Comparison of ENCODE assay signal across 8 cellular contexts in the genomic region with DNA sequence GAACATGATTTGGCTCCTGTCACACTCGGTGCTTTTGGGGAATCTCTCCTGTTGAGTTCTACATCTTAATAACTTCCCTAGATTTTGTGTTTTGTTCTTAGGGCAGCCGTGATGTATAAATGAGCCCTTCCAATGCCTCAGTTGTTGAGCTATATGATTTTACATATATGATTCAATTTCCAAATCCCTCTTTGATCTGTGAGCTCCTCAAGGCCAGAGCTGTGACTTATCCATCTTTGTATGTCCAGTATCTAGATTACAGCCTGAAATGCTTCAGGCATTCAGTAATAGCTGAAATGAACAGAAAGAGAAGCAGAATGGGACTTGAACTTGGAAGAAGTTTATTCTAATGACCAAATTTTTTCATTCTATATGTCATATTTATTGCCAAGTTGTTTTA. TPM values are rescaled to one million over a fixed set of nuclear protein-coding genes. Genes with fewer than 3 reads are reported as not detected.
DNase-seq lines count a peak whose midpoint lies in the region; ATAC-seq and TF ChIP-seq lines count a peak whose summit lies in the region.

No MANE protein-coding gene starts in this region.

- H3K27me3 ChIP-seq in BJ (ENCODE audit: control insufficient read depth, insufficient read depth, low read length) = no peaks in the 10 kb centered on the region
- H3K27me3 ChIP-seq in lower lobe of right lung (ENCODE audit: low read depth) = no peaks in the 10 kb centered on the region

- no peaks in the 10 kb centered on the region for H3K9me3 Mint-ChIP-seq in activated naive CD4-positive, alpha-beta T cell treated with anti-CD3 and anti-CD28 coated beads, Interleukin-2, amount 50 U/mL, for 72 hours

- intact Hi-C loops in lower lobe of right lung (cut with DNase I) (no loop called here), left colon (cut with DNase I, micrococcal nuclease) (no loop called here), posterior cingulate gyrus (cut with DNase I) (no loop called here)

- peak overlapping the region; percentile 41 to 74 for H3K27ac Mint-ChIP-seq in activated naive CD4-positive, alpha-beta T cell treated with anti-CD3 and anti-CD28 coated beads, Interleukin-2, amount 50 U/mL, for 72 hours

- H3K36me3 ChIP-seq in BJ (ENCODE audit: control insufficient read depth, insufficient read depth, low read length) (no peaks in the 10 kb centered on the region), lower lobe of right lung (no peaks in the 10 kb centered on the region)

- no peaks in the 10 kb centered on the region for H3K9me3 ChIP-seq in lower lobe of right lung

- no peak for DNase-seq in BJ (ENCODE audit: low read depth)
- no peak for DNase-seq in activated naive CD4-positive, alpha-beta T cell treated with anti-CD3 and anti-CD28 coated beads, Interleukin-2, amount 50 U/mL, for 72 hours (ENCODE audit: low spot score in 2 of 2)
- DNase-seq in lower lobe of right lung = no peak
- no peak for DNase-seq in left colon
- no peak for DNase-seq in A172 (ENCODE audit: low spot score)
- DNase-seq in stimulated activated naive CD4-positive, alpha-beta T cell treated with Interleukin-2 at 50 U/mL for 16 hours (lab: John Stamatoyannopoulos, UW) = no peak
- no peak for DNase-seq in posterior cingulate gyrus

- no peaks in the 10 kb centered on the region for H3K36me3 Mint-ChIP-seq in activated naive CD4-positive, alpha-beta T cell treated with anti-CD3 and anti-CD28 coated beads, Interleukin-2, amount 50 U/mL, for 72 hours

- TF ChIP-seq CTCF in BJ (IDR thresholded peaks at IDR 0.05; ENCODE audit: insufficient read depth, low read depth, low read length) (no peak), lower lobe of right lung (IDR thresholded peaks at IDR 0.05) (no peak)

- POLR2A ChIA-PET in BJ (lab: Charles Lee) = no interaction called here

- H3K4me3 ChIP-seq in BJ (ENCODE audit: low read depth, low read length) (peak overlapping the region; percentile 18; the same call in 1 of the 2 replicates), lower lobe of right lung (peak overlapping the region; percentile 49)

- ATAC-seq in GM21825 (IDR thresholded peaks at IDR 0.05; ENCODE audit: unreplicated experiment) (peak; percentile 7), lower lobe of right lung (peak in 1 of 2 donors; percentile 12), left colon (no peak)
- peak; percentile 16 to 73 for ATAC-seq in activated naive CD4-positive, alpha-beta T cell treated with anti-CD3 and anti-CD28 coated beads, Interleukin-2, amount 50 U/mL, for 72 hours

- CTCF ChIA-PET in BJ (lab: Yijun Ruan, JAX) = interaction anchor here (0.6 to 1.8 kb wide), 3 partner anchors 9 to 23 kb away, joined by 3 to 6 read pairs (median 3); no protein-coding TSS in a partner anchor

- H3K27ac ChIP-seq in lower lobe of right lung = peak overlapping the region; percentile 71

- no peaks in the 10 kb centered on the region for H3K4me1 ChIP-seq in lower lobe of right lung

RNA-seq across cellular contexts. Expression of a gene that starts 26.6 kb away (rescaled TPM):
- 52.3 and 91.6 TPM in 2 replicates for polyA plus RNA-seq in BJ (2011; rRNA removed)
- polyA minus RNA-seq in BJ (2011; rRNA and poly(A)+ RNA removed) = 40.5 and 58.6 TPM in 2 replicates
- 100 to 1,000 TPM in 1 of 2 donors, 10 to 100 TPM in 1; 95.9 to 121 TPM for total RNA-seq in activated naive CD4-positive, alpha-beta T cell treated with anti-CD3 and anti-CD28 coated beads, Interleukin-2, amount 50 U/mL, for 72 hours
- total RNA-seq in lower lobe of right lung = 85.9 TPM
- total RNA-seq in left colon = 10 to 100 TPM; 46.0 to 49.9 TPM
- 71.1 and 72.9 TPM in 2 replicates for total RNA-seq in A172 (2014; rRNA removed; shearing (Covaris generic))

RNA-seq across cellular contexts. Expression of a gene that starts 26.8 kb away (rescaled TPM):
- polyA plus RNA-seq in BJ (2011; rRNA removed) = 2.0 and 4.2 TPM in 2 replicates
- polyA minus RNA-seq in BJ (2011; rRNA and poly(A)+ RNA removed) = 5.9 TPM in 2 replicates
- 10 to 100 TPM; 22.4 to 29.6 TPM for total RNA-seq in activated naive CD4-positive, alpha-beta T cell treated with anti-CD3 and anti-CD28 coated beads, Interleukin-2, amount 50 U/mL, for 72 hours
- total RNA-seq in lower lobe of right lung = 16.6 TPM
- total RNA-seq in left colon = 10 to 100 TPM; 14.3 to 17.6 TPM
- 11.1 and 17.0 TPM in 2 replicates for total RNA-seq in A172 (2014; rRNA removed; shearing (Covaris generic))
